ENCODE assay signal across 8 cellular contexts in the genomic region with DNA sequence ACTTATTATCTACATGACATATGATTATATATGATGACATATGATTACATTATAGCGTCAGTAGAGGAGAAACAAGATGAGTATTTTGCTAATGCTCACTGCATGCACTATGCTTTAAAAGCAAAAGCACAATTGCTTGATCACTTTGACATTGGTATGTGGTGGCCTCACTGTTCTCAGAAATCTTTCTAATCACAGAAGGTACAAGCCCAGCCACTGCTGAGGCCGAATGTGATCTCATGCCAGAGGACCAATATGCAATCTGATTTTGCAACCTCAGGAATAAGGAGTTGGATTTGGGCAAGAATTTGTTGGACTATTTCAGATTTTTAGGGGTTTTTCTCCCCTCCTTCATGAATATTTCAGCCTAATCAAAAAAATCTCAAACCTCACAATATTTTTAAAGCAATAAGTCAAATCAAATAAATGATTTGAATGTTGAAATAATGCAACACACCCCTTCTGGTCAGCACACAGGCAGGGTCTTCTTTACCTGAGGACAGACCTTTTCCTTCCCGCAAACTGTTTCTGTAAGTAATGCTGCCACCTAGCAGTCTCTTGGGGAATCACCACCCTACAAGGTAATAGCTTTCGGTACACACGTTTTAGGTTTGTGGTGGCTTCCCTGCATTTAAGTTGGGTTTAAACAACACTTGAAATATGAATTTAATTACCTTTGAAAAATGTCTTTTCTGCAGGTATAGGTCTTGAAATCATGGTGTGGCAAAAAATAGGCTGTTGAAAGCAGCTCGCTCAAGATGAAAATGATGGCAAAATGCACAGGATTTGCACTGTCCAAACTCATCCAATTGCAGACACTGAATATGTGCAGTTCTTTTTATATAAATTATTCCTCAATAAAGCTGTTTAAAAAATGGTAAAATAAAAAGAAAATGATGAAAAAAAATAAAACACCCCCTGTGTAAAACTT. TPM values are rescaled to one million over a fixed set of nuclear protein-coding genes. Genes with fewer than 3 reads are reported as not detected.
DNase-seq lines count a peak whose midpoint lies in the region; ATAC-seq, FAIRE-seq and TF ChIP-seq lines count a peak whose summit lies in the region.

No MANE protein-coding gene starts in this region.

- H3K27ac Mint-ChIP-seq in activated T-helper 17 cell treated with anti-CD3 and anti-CD28 coated beads, Interleukin-2, amount 50 U/mL, for 72 hours, result no peak overlapping the region

- no peak for TF ChIP-seq POLR2A in testis (IDR thresholded peaks at IDR 0.05)

- H3K4me1 ChIP-seq in testis, result no peaks in the 10 kb centered on the region

- H3K27me3 ChIP-seq in testis, result no peaks in the 10 kb centered on the region

- peaks cover 26% of the 10 kb centered on the region for H3K27me3 Mint-ChIP-seq in activated T-helper 17 cell treated with anti-CD3 and anti-CD28 coated beads, Interleukin-2, amount 50 U/mL, for 72 hours

- no peaks in the 10 kb centered on the region for H3K9me3 ChIP-seq in testis

- H3K4me1 Mint-ChIP-seq in activated T-helper 17 cell treated with anti-CD3 and anti-CD28 coated beads, Interleukin-2, amount 50 U/mL, for 72 hours, result peaks cover 1% of the 10 kb centered on the region

- intact Hi-C loops in testis (cut with DNase I; ENCODE audit: low total_unique reads), result no loop called here

- 46 to 48% methylated on average over 6 of the region's 6 CpGs for WGBS in testis, 2 donors

- H3K27ac ChIP-seq in testis, result no peak overlapping the region

- no peak overlapping the region for H3K4me3 Mint-ChIP-seq in activated T-helper 17 cell treated with anti-CD3 and anti-CD28 coated beads, Interleukin-2, amount 50 U/mL, for 72 hours

- no peaks in the 10 kb centered on the region for H3K9me3 Mint-ChIP-seq in activated T-helper 17 cell treated with anti-CD3 and anti-CD28 coated beads, Interleukin-2, amount 50 U/mL, for 72 hours

- ATAC-seq in activated T-helper 17 cell treated with anti-CD3 and anti-CD28 coated beads, Interleukin-2, amount 50 U/mL, for 72 hours (replicated peaks), result peak; percentile 57

- DNase-seq in DMS79 treated with DMSO at 0.1 percent for 48 hours (lab: John Stamatoyannopoulos, UW) (peak; percentile 51), DMS79 (lab: John Stamatoyannopoulos, UW) (no peak), GM19239 (ENCODE audit: insufficient read length, low spot score) (peak; percentile 25), NAMALWA (ENCODE audit: low spot score) (peak; percentile 57), iPS DF 4.7 (ENCODE audit: extremely low read depth, low spot score) (peak; percentile 25), testis (peak; percentile 52), globus pallidus (ENCODE audit: low spot score) (no peak)

- FAIRE-seq in GM19239 (lab: Jason Lieb, UNC), result peak; percentile 92

- peak; percentile 56 to 81 (median 72) for TF ChIP-seq CTCF in testis (IDR thresholded peaks at IDR 0.05)

- H3K36me3 Mint-ChIP-seq in activated T-helper 17 cell treated with anti-CD3 and anti-CD28 coated beads, Interleukin-2, amount 50 U/mL, for 72 hours (ENCODE audit: low read depth), result no peaks in the 10 kb centered on the region

- no peaks in the 10 kb centered on the region for H3K36me3 ChIP-seq in testis (ENCODE audit: low read depth, missing control alignments)

- no peak overlapping the region for H3K4me3 ChIP-seq in testis

RNA-seq across cellular contexts. Expression of gene CXCL13, which starts 4.8 kb away (rescaled TPM):
- total RNA-seq in activated T-helper 17 cell treated with anti-CD3 and anti-CD28 coated beads, Interleukin-2, amount 50 U/mL, for 72 hours, result 1 to 10 TPM in 1 of 2 donors, under 1 TPM in 1; 0.19 to 1.0 TPM
- total RNA-seq in testis, result 1 to 10 TPM in 1 of 2 donors, under 1 TPM in 1; 0.56 to 2.0 TPM
- polyA plus RNA-seq in testis (ENCODE audit: insufficient read depth, low read depth, low replicate concordance), result 1.7 TPM

Comparison
In these comparisons a context has a peak if more than half of its experiments do, and no peak if none do; other contexts are left out.
1. DNase-seq: peak in DMS79 treated with DMSO at 0.1 percent for 48 hours (single experiment), GM19239 (single experiment), NAMALWA (single experiment), iPS DF 4.7 (single experiment) and testis (single experiment); none in DMS79 (single experiment) and globus pallidus (single experiment).